ENCODE assay signal across 1 cellular context in the genomic region with DNA sequence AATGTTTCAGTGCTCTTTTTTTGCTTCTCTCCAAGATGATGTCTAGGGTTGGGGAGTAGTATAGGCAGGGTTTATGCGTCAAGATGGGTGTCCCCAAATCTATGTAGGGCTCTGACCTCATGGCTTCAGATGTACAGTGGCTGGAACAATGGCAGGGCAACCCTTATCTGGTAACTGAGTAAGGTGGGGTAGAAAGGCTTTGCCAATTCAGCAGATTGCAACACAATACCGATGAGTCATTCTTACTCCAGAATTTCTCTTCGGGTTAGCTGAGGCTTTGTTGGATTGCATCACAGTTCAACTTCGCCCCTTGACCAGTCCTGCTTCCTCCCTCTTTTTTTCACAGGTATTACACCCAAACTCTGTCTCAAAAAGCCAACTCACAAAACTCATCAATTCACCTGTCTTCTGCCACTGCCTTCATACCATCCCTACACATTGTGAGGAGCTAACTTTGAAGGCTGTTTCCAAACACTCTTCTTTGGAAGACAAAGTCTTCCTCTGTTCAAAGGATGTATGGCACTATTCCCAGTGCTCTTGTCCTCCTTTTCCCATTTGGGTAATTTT.
TF ChIP-seq lines count a peak whose summit lies in the region.

No MANE protein-coding gene starts in this region.

TF ChIP-seq in A549, 52 proteins besides CTCF, POLR2A, EP300 and RAD21 (continued from another document):
- no peak for TF ChIP-seq NPAS2 (CRISPR knock-in tag; IDR thresholded peaks at IDR 0.05; ENCODE audit: borderline replicate concordance)
- TF ChIP-seq JUN (IDR thresholded peaks at IDR 0.05) = 0 out of 5 replicates have a peak, but pooled peaks of 1 of the 2 experiments have one; percentile 42
- TF ChIP-seq EHMT2 (IDR thresholded peaks at IDR 0.05; ENCODE audit: low read depth) = 0 out of 2 replicates have a peak, but pooled peaks have one; percentile 53
- TF ChIP-seq FOSL2 (IDR thresholded peaks at IDR 0.05) = peak; percentile 87
- peak; percentile 95 for TF ChIP-seq FOSL2 (CRISPR knock-in tag; IDR thresholded peaks at IDR 0.05)
